ENCODE assay signal across 9 cellular contexts in genomic region chr11:128506384-128506783, GRCh38.
A peak's percentile ranks its signal among the peaks of the same experiment; 100 is the strongest.
DNase-seq lines count a peak whose midpoint lies in the region; ATAC-seq, FAIRE-seq and TF ChIP-seq lines count a peak whose summit lies in the region.
"Had no signal": no experiment of that assay in that cellular context is flagged by ENCODE, and none has a peak within 500 bp of the region (broad histone marks: within the 10 kb centered on the region; RNA-seq: fewer than 3 reads in every experiment).

No MANE protein-coding gene starts in this region.

- FAIRE-seq in pancreas (lab: Jason Lieb, UNC) = no peak

- H3K27ac Mint-ChIP-seq in CD4-positive, alpha-beta memory T cell = peak overlapping the region; percentile 92 to 99 (median 98)

- no peaks in the 10 kb centered on the region for H3K27me3 Mint-ChIP-seq in CD4-positive, alpha-beta memory T cell

- no peak overlapping the region for H2BK12ac ChIP-seq in trophoblast cell (ENCODE audit: low read length)

- no peak overlapping the region for H2BK120ac ChIP-seq in trophoblast cell (ENCODE audit: insufficient read depth, low read length, poor library complexity)

- H4K91ac ChIP-seq in trophoblast cell (ENCODE audit: low read depth, low read length) = no peak overlapping the region

- DNase-seq in CD4-positive, alpha-beta memory T cell = no peak
- DNase-seq in Peyer's patch (no peak), coronary artery (ENCODE audit: low spot score) (no peak), trophoblast cell (no peak), pancreas (no peak), amygdala (lab: John Stamatoyannopoulos, UW) (no peak), hepatic stellate cell (ENCODE audit: low spot score) (no peak)
- no peak for DNase-seq in activated effector memory CD4-positive, alpha-beta T cell treated with anti-CD3 and anti-CD28 coated beads, Interleukin-2, amount 50 U/mL, for 16 hours

- TF ChIP-seq POLR2A in Peyer's patch (IDR thresholded peaks at IDR 0.05) = no peak

- no peak overlapping the region for H2AFZ ChIP-seq in trophoblast cell (ENCODE audit: insufficient read depth, low read length, poor library complexity)

- no peak overlapping the region for H4K12ac ChIP-seq in trophoblast cell (ENCODE audit: low read depth, low read length)

- peak overlapping the region; percentile 89 for H3K27ac ChIP-seq in CD4-positive, alpha-beta memory T cell (ENCODE audit: low read depth, low read length)
- H3K27ac ChIP-seq in Peyer's patch (peak overlapping the region; percentile 69 to 98 (median 84)), coronary artery (peak overlapping the region; percentile 82 to 91), trophoblast cell (ENCODE audit: low read depth, low read length) (no peak overlapping the region), pancreas (no peak overlapping the region)

- ATAC-seq in pancreas = no peak

- peaks cover 4% of the 10 kb centered on the region for H3K79me1 ChIP-seq in trophoblast cell (ENCODE audit: low read length)

- H3K14ac ChIP-seq in trophoblast cell (ENCODE audit: low read length) = no peak overlapping the region

- peak overlapping the region; percentile 37 to 39 for H3K4me3 ChIP-seq in CD4-positive, alpha-beta memory T cell (ENCODE audit: low read length in 2 of 2)
- peak overlapping the region in 1 of 4 donors; percentile 34 for H3K4me3 ChIP-seq in Peyer's patch
- H3K4me3 ChIP-seq in coronary artery = peak overlapping the region; percentile 63
- no peak overlapping the region for H3K4me3 ChIP-seq in trophoblast cell (ENCODE audit: low read depth, low read length)
- H3K4me3 ChIP-seq in pancreas = no peak overlapping the region

- peaks cover 82 to 100% (median 89%) of the 10 kb centered on the region in 4 donors for H3K4me1 Mint-ChIP-seq in CD4-positive, alpha-beta memory T cell

- no peaks in the 10 kb centered on the region for H3K9me3 ChIP-seq in CD4-positive, alpha-beta memory T cell (ENCODE audit: control insufficient read depth in 1 of 2, low read length in 2 of 2)
- no peaks in the 10 kb centered on the region for H3K9me3 ChIP-seq in Peyer's patch
- no peaks in the 10 kb centered on the region for H3K9me3 ChIP-seq in trophoblast cell (ENCODE audit: insufficient read depth, low read depth, low read length)
- no peaks in the 10 kb centered on the region for H3K9me3 ChIP-seq in pancreas

- H3K9me3 Mint-ChIP-seq in CD4-positive, alpha-beta memory T cell = no peaks in the 10 kb centered on the region

- no peak overlapping the region for H2BK5ac ChIP-seq in trophoblast cell (ENCODE audit: low read depth, low read length, poor library complexity)

- peaks cover 78 to 90% of the 10 kb centered on the region in 2 donors for H3K36me3 Mint-ChIP-seq in CD4-positive, alpha-beta memory T cell
- H3K36me3 Mint-ChIP-seq: brain had no signal

- POLR2A ChIA-PET in CD4-positive, alpha-beta memory T cell (lab: Charles Lee; ENCODE audit: partially characterized antibody) = interaction anchor here (0.8 to 34.5 kb wide), 18 partner anchors 9 to 452 kb away, joined by 3 to 1488 read pairs (median 7); partner anchors contain the start of gene FLI1

- no peaks in the 10 kb centered on the region for H3K27me3 ChIP-seq in CD4-positive, alpha-beta memory T cell (ENCODE audit: insufficient read depth, low read length)
- H3K27me3 ChIP-seq in Peyer's patch = no peaks in the 10 kb centered on the region
- no peaks in the 10 kb centered on the region for H3K27me3 ChIP-seq in trophoblast cell (ENCODE audit: insufficient read depth, low read length)
- H3K27me3 ChIP-seq in pancreas = no peaks in the 10 kb centered on the region

- no peak overlapping the region for H2AK5ac ChIP-seq in trophoblast cell (ENCODE audit: low read length)

- peak overlapping the region; percentile 13 for H3K4ac ChIP-seq in trophoblast cell (ENCODE audit: low read depth, low read length)

- TF ChIP-seq CTCF in Peyer's patch (IDR thresholded peaks at IDR 0.05) = no peak
- no peak for TF ChIP-seq CTCF in coronary artery (IDR thresholded peaks at IDR 0.05)
- no peak for TF ChIP-seq CTCF in pancreas (IDR thresholded peaks at IDR 0.05)

- H3K4me3 Mint-ChIP-seq in CD4-positive, alpha-beta memory T cell = peak overlapping the region; percentile 81 to 100 (median 94)
- H3K4me3 Mint-ChIP-seq: brain had no signal

- no peak overlapping the region for H3K23ac ChIP-seq in trophoblast cell (ENCODE audit: low read length)

- H3K4me2 ChIP-seq in trophoblast cell (ENCODE audit: low read length) = no peak overlapping the region

- CTCF ChIA-PET in CD4-positive, alpha-beta memory T cell (lab: Charles Lee; ENCODE audit: partially characterized antibody) = interaction anchor here (0.7 to 7.8 kb wide), 21 partner anchors 10 to 251 kb away, joined by 3 to 81 read pairs (median 7); no protein-coding TSS in a partner anchor

- no peak overlapping the region for H4K8ac ChIP-seq in trophoblast cell (ENCODE audit: low read depth, low read length)

- H3K36me3 ChIP-seq in CD4-positive, alpha-beta memory T cell (ENCODE audit: insufficient read depth, low read length) = peaks cover 24% of the 10 kb centered on the region
- no peaks in the 10 kb centered on the region for H3K36me3 ChIP-seq in Peyer's patch
- peaks cover 17 to 20% of the 10 kb centered on the region in 2 experiments for H3K36me3 ChIP-seq in trophoblast cell (ENCODE audit: control insufficient read depth in 1 of 2, insufficient read depth in 2 of 2, low read length in 2 of 2)
- H3K36me3 ChIP-seq in pancreas = no peaks in the 10 kb centered on the region

- peaks cover 4% of the 10 kb centered on the region for H3K79me2 ChIP-seq in trophoblast cell (ENCODE audit: control insufficient read depth, insufficient read depth, low read length, poor library complexity)

- H3K9ac ChIP-seq in trophoblast cell (ENCODE audit: low read length) = no peak overlapping the region

- no peak overlapping the region for H3K18ac ChIP-seq in trophoblast cell (ENCODE audit: low read length)

- WGBS in trophoblast cell (ENCODE audit: extremely low coverage, insufficient coverage, insufficient read length) = no CpG with 5 or more reads among the region's 16 CpGs
- WGBS in pancreas, 2 donors = 93% methylated on average over 16 of the region's 16 CpGs

- intact Hi-C loops in CD4-positive, alpha-beta memory T cell (cut with micrococcal nuclease) = loop anchor here (2.0 to 10.0 kb wide), 4 partner anchors 14 to 472 kb away; no protein-coding TSS in a partner anchor
- intact Hi-C loops in pancreas (cut with DNase I) = no loop called here

- peaks cover 100% of the 10 kb centered on the region for H3K4me1 ChIP-seq in CD4-positive, alpha-beta memory T cell (ENCODE audit: insufficient read depth, low read length)
- peaks cover 7 to 75% (median 37%) of the 10 kb centered on the region in 4 donors for H3K4me1 ChIP-seq in Peyer's patch
- peaks cover 20 to 40% of the 10 kb centered on the region in 2 experiments for H3K4me1 ChIP-seq in trophoblast cell (ENCODE audit: control insufficient read depth in 1 of 2, insufficient read depth in 2 of 2, low read length in 2 of 2)
- H3K4me1 ChIP-seq in pancreas = peaks cover 8 to 40% (median 11%) of the 10 kb centered on the region in 3 donors

Comparison
In these comparisons a context has a peak if more than half of its experiments do, and no peak if none do; other contexts are left out.
1. H3K27ac ChIP-seq: peak in CD4-positive, alpha-beta memory T cell (single experiment), Peyer's patch (4 of 4) and coronary artery (2 of 2); none in trophoblast cell (single experiment) and pancreas (0 of 4).
2. H3K4me3 ChIP-seq: peak in CD4-positive, alpha-beta memory T cell (2 of 2) and coronary artery (single experiment); none in trophoblast cell (single experiment) and pancreas (0 of 4).